ENCODE assay signal across 2 cellular contexts in genomic region chr3:16290827-16291196, GRCh38.
TF ChIP-seq lines count a peak whose summit lies in the region.

No MANE protein-coding gene starts in this region.

TF ChIP-seq in SK-N-SH treated with all-trans-retinoic acid at 6 μM for 48 hours, 23 proteins besides CTCF, POLR2A, EP300 and RAD21 (continued from another document):
- TF ChIP-seq POU6F1 (CRISPR knock-in tag; IDR thresholded peaks at IDR 0.05; ENCODE audit: borderline replicate concordance, low read depth) (no peak), RARB (CRISPR knock-in tag; IDR thresholded peaks at IDR 0.05) (no peak), ZC3H10 (CRISPR knock-in tag; IDR thresholded peaks at IDR 0.05) (no peak), TCF4 (CRISPR knock-in tag; IDR thresholded peaks at IDR 0.05; ENCODE audit: borderline replicate concordance) (no peak)

TF ChIP-seq in SK-N-SH, 30 proteins besides CTCF, POLR2A, EP300 and RAD21 (continued from another document):
- TF ChIP-seq USF1 (IDR thresholded peaks at IDR 0.05; ENCODE audit: borderline replicate concordance, low read depth), result no peak
- no peak for TF ChIP-seq FOXJ3 (CRISPR knock-in tag; IDR thresholded peaks at IDR 0.05)
- TF ChIP-seq RXRA (IDR thresholded peaks at IDR 0.05; ENCODE audit: borderline replicate concordance, low read depth), result no peak
- no peak for TF ChIP-seq PBX3 (IDR thresholded peaks at IDR 0.05)
- no peak for TF ChIP-seq NFIC (IDR thresholded peaks at IDR 0.05; ENCODE audit: borderline replicate concordance)
